ENCODE assay signal across 21 cellular contexts in the genomic region with DNA sequence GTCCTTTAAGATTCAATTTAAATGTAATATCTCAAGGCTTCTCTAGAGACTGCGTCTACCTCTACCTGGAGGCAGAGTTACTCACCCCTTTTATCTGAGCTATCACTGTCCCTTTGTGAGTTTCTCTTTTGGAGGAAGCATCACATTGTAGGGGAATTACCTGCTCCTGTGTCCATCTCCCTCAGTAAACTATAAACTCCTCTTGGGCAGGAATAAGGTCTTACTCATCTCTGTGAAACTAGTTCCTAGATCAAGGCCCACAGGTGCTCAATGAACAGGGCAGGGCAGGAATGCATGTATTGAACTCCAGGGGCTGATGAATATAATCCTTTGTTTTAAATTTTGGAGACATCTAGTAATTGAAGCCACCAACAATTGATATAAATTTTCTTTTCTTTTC.
"Had no signal": no experiment of that assay in that cellular context is flagged by ENCODE, and none has a peak within 500 bp of the region (broad histone marks: within the 10 kb centered on the region; RNA-seq: fewer than 3 reads in every experiment).

No MANE protein-coding gene starts in this region.

- H3K9me3 ChIP-seq: esophagus muscularis mucosa, heart right ventricle, left lung, lower lobe of right lung had no signal

- H3K27me3 ChIP-seq: foreskin keratinocyte, left lung had no signal

- H3K27ac ChIP-seq: coronary artery, dorsolateral prefrontal cortex, esophagus muscularis mucosa, foreskin keratinocyte, heart right ventricle, left lung, lower lobe of right lung had no signal

- H3K4me3 ChIP-seq: coronary artery, dorsolateral prefrontal cortex, esophagus muscularis mucosa, heart right ventricle, left lung, lower lobe of right lung had no signal

- DNase-seq: dorsolateral prefrontal cortex; effector CD4-positive, alpha-beta T cell; effector memory CD4-positive, alpha-beta T cell; heart right ventricle; hippocampal formation; immature natural killer cell; islet precursor cell; kidney; kidney glomerular epithelial cell; left cardiac atrium; left lung; left ventricle myocardium superior; lower lobe of right lung; midbrain; naive B cell had no signal

- FAIRE-seq: colon, endothelial cell of umbilical vein, frontal cortex, kidney had no signal

- H3K36me3 ChIP-seq: esophagus muscularis mucosa, heart right ventricle, left lung, lower lobe of right lung had no signal

- H3K4me1 ChIP-seq: foreskin keratinocyte, left lung had no signal

- ATAC-seq: heart right ventricle, left cardiac atrium, left lung, left ventricle myocardium superior, lower lobe of right lung had no signal
